Comparison of ENCODE assay signal across 1 cellular context in the genomic region with DNA sequence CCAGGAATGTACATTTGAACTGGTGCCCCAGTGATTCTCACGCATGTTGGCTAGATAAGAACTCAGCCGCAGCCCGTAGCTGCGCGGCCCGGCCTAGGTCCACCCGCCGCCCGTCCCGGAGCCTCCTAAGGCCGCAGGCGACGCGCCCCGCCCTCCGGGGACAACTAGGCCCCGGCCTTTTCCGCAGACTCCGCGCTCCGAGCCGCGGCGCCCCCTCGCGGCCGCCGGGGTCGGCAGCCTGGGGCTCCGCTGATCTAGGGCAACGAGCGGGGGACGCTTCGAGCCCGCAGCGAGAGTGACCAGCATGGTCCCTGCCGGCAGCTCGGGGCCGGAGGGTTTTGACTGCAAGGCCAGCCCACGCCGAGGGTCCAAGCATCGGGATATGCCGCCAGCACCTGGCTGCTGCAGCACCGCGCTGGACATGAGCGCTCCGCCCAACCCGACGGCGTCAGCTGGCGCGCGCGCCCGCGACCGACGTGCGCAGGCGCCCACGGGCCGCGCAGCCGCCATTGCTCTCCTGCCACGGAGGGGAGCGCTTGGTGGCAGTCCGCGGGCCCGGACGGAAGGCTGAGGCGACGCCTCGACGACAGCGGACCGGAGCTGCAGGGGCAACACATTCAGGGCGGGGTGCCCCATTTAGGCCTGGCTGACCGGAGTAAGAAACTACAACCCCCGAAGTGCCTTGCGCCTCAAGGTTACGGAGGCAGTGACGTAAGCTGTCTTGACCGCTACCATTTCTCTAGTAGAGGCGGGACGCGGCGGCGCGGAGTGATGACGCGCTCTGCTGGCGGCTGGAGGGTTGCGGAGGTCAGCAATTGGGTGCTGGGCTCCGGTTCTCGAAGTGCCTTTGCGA.
TF ChIP-seq lines count a peak whose summit lies in the region.

TSS of gene AP5S1 (plus strand) at position 500 of the 853 bp plus-strand sequence. CDS start 1,571 bp downstream, outside the sequence.

TF ChIP-seq in HepG2, 621 proteins besides CTCF, POLR2A, EP300 and RAD21 (continued from another document and continues in another):
- TF ChIP-seq HMGXB3 (CRISPR knock-in tag; IDR thresholded peaks at IDR 0.05; ENCODE audit: borderline replicate concordance) = peak; percentile 76
- TF ChIP-seq HOMEZ (CRISPR knock-in tag; IDR thresholded peaks at IDR 0.05; ENCODE audit: low read depth) = no peak
- TF ChIP-seq ZNF792 (CRISPR knock-in tag; IDR thresholded peaks at IDR 0.05) = peak; percentile 90; the same call in 1 of the 2 replicates
- TF ChIP-seq ZNF737 (CRISPR knock-in tag; IDR thresholded peaks at IDR 0.05; ENCODE audit: borderline replicate concordance) = no peak
- peak; percentile 96 for TF ChIP-seq ZNF891 (CRISPR knock-in tag; IDR thresholded peaks at IDR 0.05)
- TF ChIP-seq, protein P1, sequence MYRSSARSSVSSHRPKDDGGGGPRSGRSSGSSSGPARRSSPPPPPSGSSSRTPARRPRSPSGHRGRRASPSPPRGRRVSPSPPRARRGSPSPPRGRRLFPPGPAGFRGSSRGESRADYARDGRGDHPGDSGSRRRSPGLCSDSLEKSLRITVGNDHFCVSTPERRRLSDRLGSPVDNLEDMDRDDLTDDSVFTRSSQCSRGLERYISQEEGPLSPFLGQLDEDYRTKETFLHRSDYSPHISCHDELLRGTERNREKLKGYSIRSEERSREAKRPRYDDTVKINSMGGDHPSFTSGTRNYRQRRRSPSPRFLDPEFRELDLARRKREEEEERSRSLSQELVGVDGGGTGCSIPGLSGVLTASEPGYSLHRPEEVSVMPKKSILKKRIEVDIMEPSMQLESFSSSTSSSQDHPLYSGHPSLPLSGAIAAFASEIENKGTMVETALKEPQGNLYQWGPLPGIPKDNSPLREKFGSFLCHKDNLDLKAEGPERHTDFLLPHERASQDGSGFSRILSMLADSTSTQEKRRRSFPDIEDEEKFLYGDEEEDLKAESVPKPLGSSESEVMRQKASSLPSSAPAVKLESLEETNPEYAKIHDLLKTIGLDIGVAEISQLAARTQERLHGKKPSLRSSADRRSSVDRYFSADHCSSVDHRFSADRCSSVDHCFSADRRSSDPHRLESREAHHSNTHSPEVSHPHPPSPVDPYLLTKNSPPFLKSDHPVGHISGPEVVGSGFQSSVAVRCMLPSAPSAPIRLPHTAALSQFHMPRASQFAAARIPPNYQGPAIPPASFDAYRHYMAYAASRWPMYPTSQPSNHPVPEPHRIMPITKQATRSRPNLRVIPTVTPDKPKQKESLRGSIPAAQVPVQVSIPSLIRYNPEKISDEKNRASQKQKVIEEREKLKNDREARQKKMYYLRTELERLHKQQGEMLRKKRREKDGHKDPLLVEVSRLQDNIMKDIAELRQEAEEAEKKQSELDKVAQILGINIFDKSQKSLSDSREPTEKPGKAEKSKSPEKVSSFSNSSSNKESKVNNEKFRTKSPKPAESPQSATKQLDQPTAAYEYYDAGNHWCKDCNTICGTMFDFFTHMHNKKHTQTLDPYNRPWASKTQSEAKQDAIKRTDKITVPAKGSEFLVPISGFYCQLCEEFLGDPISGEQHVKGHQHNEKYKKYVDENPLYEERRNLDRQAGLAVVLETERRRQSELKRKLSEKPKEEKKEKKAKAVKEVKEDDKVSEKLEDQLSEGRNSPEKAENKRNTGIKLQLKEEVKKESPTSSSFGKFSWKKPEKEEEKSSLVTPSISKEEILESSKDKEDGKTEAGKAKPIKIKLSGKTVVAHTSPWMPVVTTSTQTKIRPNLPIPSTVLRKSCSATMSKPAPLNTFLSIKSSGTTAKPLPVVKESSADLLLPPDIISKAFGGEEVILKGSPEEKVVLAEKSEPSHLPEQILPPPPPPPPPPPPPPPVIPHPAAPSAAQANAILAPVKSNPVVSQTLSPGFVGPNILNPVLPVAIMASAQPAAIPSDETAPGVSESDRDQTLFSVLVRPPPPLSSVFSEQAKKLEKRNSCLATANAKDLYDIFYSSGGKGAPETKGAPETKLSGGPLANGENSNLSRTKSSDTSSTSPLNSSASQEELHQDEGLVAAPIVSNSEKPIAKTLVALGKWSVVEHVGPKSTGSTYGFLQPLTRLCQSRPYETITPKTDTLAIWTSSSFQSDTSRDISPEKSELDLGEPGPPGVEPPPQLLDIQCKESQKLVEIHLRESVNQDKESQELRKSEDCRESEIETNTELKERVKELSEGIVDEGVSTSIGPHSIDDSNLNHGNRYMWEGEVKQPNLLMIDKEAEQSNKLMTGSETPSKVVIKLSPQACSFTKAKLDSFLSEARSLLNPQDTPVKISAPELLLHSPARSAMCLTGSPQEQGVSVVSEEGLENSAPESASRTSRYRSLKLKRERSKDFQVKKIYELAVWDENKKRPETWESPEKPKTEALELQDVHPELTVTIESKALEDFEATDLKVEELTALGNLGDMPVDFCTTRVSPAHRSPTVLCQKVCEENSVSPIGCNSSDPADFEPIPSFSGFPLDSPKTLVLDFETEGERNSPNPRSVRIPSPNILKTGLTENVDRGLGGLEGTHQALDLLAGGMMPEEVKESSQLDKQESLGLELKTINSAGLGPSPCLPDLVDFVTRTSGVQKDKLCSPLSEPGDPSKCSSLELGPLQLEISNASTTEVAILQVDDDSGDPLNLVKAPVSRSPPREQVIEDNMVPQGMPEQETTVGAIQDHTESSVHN (CRISPR knock-in tag; IDR thresholded peaks at IDR 0.05) = peak; percentile 88; the same call in 1 of the 2 replicates
- peak; percentile 98 for TF ChIP-seq KAT7 (CRISPR knock-in tag; IDR thresholded peaks at IDR 0.05; ENCODE audit: borderline replicate concordance)
- TF ChIP-seq GPN1 (CRISPR knock-in tag; IDR thresholded peaks at IDR 0.05; ENCODE audit: borderline replicate concordance) = peak; percentile 58; the same call in 1 of the 2 replicates
- peak; percentile 94 for TF ChIP-seq MTA1 (CRISPR knock-in tag; IDR thresholded peaks at IDR 0.05; ENCODE audit: borderline replicate concordance)
- TF ChIP-seq ZNF784 (CRISPR knock-in tag; IDR thresholded peaks at IDR 0.05; ENCODE audit: borderline replicate concordance) = peak; percentile 76
- TF ChIP-seq ZNF343 (CRISPR knock-in tag; IDR thresholded peaks at IDR 0.05) = peak; percentile 96
- peak; percentile 73 for TF ChIP-seq KMT2A (CRISPR knock-in tag; IDR thresholded peaks at IDR 0.05)
- no peak for TF ChIP-seq MBNL3 (CRISPR knock-in tag; conservative IDR thresholded peaks at IDR 0.05)
- peak; percentile 75; the same call in 1 of the 2 replicates for TF ChIP-seq IRF1 (CRISPR knock-in tag; IDR thresholded peaks at IDR 0.05; ENCODE audit: low read depth)
- TF ChIP-seq NR2C2 (CRISPR knock-in tag; IDR thresholded peaks at IDR 0.05; ENCODE audit: borderline replicate concordance) = peak; percentile 97
- TF ChIP-seq TMF1 (CRISPR knock-in tag; IDR thresholded peaks at IDR 0.05; ENCODE audit: low read depth) = no peak; the same call in 1 of the 2 replicates
- no peak for TF ChIP-seq TRIM24 (CRISPR knock-in tag; IDR thresholded peaks at IDR 0.05)
- TF ChIP-seq ZNF225 (CRISPR knock-in tag; IDR thresholded peaks at IDR 0.05) = peak; percentile 98
- TF ChIP-seq, protein P2, sequence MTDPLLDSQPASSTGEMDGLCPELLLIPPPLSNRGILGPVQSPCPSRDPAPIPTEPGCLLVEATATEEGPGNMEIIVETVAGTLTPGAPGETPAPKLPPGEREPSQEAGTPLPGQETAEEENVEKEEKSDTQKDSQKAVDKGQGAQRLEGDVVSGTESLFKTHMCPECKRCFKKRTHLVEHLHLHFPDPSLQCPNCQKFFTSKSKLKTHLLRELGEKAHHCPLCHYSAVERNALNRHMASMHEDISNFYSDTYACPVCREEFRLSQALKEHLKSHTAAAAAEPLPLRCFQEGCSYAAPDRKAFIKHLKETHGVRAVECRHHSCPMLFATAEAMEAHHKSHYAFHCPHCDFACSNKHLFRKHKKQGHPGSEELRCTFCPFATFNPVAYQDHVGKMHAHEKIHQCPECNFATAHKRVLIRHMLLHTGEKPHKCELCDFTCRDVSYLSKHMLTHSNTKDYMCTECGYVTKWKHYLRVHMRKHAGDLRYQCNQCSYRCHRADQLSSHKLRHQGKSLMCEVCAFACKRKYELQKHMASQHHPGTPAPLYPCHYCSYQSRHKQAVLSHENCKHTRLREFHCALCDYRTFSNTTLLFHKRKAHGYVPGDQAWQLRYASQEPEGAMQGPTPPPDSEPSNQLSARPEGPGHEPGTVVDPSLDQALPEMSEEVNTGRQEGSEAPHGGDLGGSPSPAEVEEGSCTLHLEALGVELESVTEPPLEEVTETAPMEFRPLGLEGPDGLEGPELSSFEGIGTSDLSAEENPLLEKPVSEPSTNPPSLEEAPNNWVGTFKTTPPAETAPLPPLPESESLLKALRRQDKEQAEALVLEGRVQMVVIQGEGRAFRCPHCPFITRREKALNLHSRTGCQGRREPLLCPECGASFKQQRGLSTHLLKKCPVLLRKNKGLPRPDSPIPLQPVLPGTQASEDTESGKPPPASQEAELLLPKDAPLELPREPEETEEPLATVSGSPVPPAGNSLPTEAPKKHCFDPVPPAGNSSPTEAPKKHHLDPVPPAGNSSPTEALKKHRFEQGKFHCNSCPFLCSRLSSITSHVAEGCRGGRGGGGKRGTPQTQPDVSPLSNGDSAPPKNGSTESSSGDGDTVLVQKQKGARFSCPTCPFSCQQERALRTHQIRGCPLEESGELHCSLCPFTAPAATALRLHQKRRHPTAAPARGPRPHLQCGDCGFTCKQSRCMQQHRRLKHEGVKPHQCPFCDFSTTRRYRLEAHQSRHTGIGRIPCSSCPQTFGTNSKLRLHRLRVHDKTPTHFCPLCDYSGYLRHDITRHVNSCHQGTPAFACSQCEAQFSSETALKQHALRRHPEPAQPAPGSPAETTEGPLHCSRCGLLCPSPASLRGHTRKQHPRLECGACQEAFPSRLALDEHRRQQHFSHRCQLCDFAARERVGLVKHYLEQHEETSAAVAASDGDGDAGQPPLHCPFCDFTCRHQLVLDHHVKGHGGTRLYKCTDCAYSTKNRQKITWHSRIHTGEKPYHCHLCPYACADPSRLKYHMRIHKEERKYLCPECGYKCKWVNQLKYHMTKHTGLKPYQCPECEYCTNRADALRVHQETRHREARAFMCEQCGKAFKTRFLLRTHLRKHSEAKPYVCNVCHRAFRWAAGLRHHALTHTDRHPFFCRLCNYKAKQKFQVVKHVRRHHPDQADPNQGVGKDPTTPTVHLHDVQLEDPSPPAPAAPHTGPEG (CRISPR knock-in tag; IDR thresholded peaks at IDR 0.05) = peak; percentile 96
- peak; percentile 97 for TF ChIP-seq MEIS1 (CRISPR knock-in tag; IDR thresholded peaks at IDR 0.05; ENCODE audit: borderline replicate concordance)
- peak; percentile 55 for TF ChIP-seq DRAP1 (CRISPR knock-in tag; IDR thresholded peaks at IDR 0.05)
- peak; percentile 83 to 90 for TF ChIP-seq NR2F1 (CRISPR knock-in tag; IDR thresholded peaks at IDR 0.05)
- TF ChIP-seq ZFP82 (CRISPR knock-in tag; IDR thresholded peaks at IDR 0.05; ENCODE audit: borderline replicate concordance) = no peak
- peak; percentile 60; the same call in 1 of the 2 replicates for TF ChIP-seq PRMT3 (CRISPR knock-in tag; IDR thresholded peaks at IDR 0.05; ENCODE audit: borderline replicate concordance, low read depth)
- TF ChIP-seq, protein P3, sequence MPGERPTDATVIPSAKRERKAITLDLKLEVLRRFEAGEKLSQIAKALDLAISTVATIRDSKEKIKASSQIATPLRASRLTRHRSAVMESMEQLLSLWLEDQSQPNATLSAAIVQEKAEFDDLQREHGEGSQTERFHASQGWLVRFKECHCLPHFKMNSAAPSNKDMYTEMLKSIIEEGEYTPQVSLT (CRISPR knock-in tag; IDR thresholded peaks at IDR 0.05; ENCODE audit: borderline replicate concordance, low read depth) = no peak; the same call in 1 of the 2 replicates
- TF ChIP-seq KAT2B (IDR thresholded peaks at IDR 0.05; ENCODE audit: borderline replicate concordance, low read depth, low read length) = no peak
